28 cellular contexts compared by ENCODE assay signal in the genomic region with DNA sequence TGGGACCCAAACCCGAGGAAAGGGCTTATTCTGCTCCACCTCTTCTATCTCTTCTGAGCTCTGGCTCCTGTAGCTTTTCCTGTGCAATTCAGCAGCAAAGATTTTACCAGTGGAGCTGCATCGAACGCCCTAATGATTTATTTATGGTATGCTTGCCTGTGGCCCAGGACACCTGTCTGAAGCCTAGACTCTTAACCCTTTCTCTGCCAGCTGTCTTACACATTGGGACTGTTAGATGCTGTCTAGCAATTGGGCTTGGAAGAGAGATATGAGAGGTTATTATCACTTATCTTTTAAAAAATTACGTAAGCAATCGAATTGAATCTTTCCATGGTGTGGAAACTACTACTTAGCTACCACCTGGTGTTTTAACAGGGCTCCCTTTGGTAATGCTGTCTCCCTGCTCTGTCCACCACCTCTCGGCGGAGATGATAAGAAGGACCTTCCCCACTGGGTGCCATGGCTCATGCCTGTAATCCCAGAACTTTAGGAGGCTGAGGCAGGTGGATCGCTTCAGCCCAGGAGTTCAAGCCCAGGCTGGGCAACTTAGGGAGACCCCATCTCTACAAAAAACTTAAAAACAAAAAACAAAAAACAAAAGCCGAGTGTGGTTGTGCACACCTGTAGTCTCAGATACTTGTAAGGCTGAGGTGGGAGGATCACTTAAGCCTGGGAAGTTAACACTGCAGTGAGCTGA. TPM values are rescaled to one million over a fixed set of nuclear protein-coding genes. Genes with fewer than 3 reads are reported as not detected.
DNase-seq lines count a peak whose midpoint lies in the region; ATAC-seq, FAIRE-seq and TF ChIP-seq lines count a peak whose summit lies in the region.
"Had no signal": no experiment of that assay in that cellular context is flagged by ENCODE, and none has a peak within 500 bp of the region (broad histone marks: within the 10 kb centered on the region; RNA-seq: fewer than 3 reads in every experiment).

No MANE protein-coding gene starts in this region.

- H3K4me1 ChIP-seq in heart left ventricle (peaks cover 0 to 20% (median 0%) of the 10 kb centered on the region in 12 donors), K562 (replicated peaks in 1 of 2; ENCODE audit: control insufficient read depth in 2 of 2, insufficient read depth in 2 of 2, low read length in 2 of 2) (peaks cover 11 to 15% of the 10 kb centered on the region in 2 experiments; a peak in 4 of 5 replicates)
- H3K4me1 ChIP-seq: body of pancreas, suprapubic skin, vagina had no signal

- CTCF ChIA-PET in K562 (lab: Yijun Ruan, JAX; ENCODE audit: low intra/inter-chr PET ratio) = no interaction called here

- no peak for TF ChIP-seq CTCF in heart left ventricle (IDR thresholded peaks at IDR 0.05)
- TF ChIP-seq CTCF in K562 (IDR thresholded peaks at IDR 0.05 in 2 of 3, conservative IDR thresholded peaks at IDR 0.05 in 1 of 3; ENCODE audit: insufficient read depth in 2 of 3, low read depth in 1 of 3, low read length in 3 of 3) = no peak
- no peak for TF ChIP-seq CTCF in osteocyte (IDR thresholded peaks at IDR 0.05)

- no peaks in the 10 kb centered on the region for H3K9me3 ChIP-seq in heart left ventricle
- H3K9me3 ChIP-seq in K562 (replicated peaks; ENCODE audit: control insufficient read depth, insufficient read depth, low read depth, low read length) = no peaks in the 10 kb centered on the region
- H3K9me3 ChIP-seq: adrenal gland, body of pancreas, left lung, suprapubic skin, vagina had no signal

- peaks cover 22% of the 10 kb centered on the region for H3K27me3 Mint-ChIP-seq in osteocyte (ENCODE audit: unreplicated experiment)
- H3K27me3 Mint-ChIP-seq: naive thymus-derived CD4-positive, alpha-beta T cell had no signal

- intact Hi-C loops in Right ventricle myocardium inferior (cut with DNase I) (no loop called here), heart left ventricle (cut with DNase I) (no loop called here), K562 (cut with micrococcal nuclease) (loop anchor here (2.0 kb wide), 1 partner anchor 36 kb away; no protein-coding TSS in a partner anchor)

- H3K27ac ChIP-seq in heart left ventricle (no peak overlapping the region), K562 (ENCODE audit: extremely low read depth, low read depth, low read length) (peak overlapping the region; percentile 54; the same call in 2 of the 3 replicates)
- H3K27ac ChIP-seq: body of pancreas, suprapubic skin, vagina had no signal

- H3K4me3 Mint-ChIP-seq in osteocyte (ENCODE audit: unreplicated experiment) = no peak overlapping the region
- H3K4me3 Mint-ChIP-seq: activated CD8-positive, alpha-beta T cell treated with anti-CD3 and anti-CD28 coated beads, Interleukin-2, amount 10 ng/mL, durations not matched to agents 7 days and 5 days; CD8-positive, alpha-beta T cell; naive thymus-derived CD4-positive, alpha-beta T cell had no signal

- H3K27me3 ChIP-seq in heart left ventricle = no peaks in the 10 kb centered on the region
- no peaks in the 10 kb centered on the region for H3K27me3 ChIP-seq in K562 (ENCODE audit: control insufficient read depth in 2 of 2, insufficient read depth in 2 of 2, low read length in 2 of 2)
- H3K27me3 ChIP-seq: adrenal gland, body of pancreas, left lung, suprapubic skin, vagina had no signal

- H2AFZ ChIP-seq in K562 (ENCODE audit: low read depth, low read length) = 0 out of 2 replicates have a peak overlapping the region, but pooled peaks have one; percentile 74

- TF ChIP-seq EP300 in K562 (IDR thresholded peaks at IDR 0.05; ENCODE audit: low read length) = no peak

- in situ Hi-C loops in K562 (cut with MboI) = no loop called here
- in situ Hi-C loops in KBM-7 (cut with MboI; ENCODE audit: low pct_unique_long_range_greater_than_20kb, low sequenced_read_pairs) = no loop called here

- whole genome bisulfite sequencing in heart left ventricle, 4 donors = 57 to 69% (median 65%) methylated on average over 9 of the region's 9 CpGs
- 5% methylated on average over 7 of the region's 9 CpGs for WGBS in K562 (ENCODE audit: insufficient coverage, low coverage, missing lambda C conversion rate)

- no peak for TF ChIP-seq POLR2A in heart left ventricle (IDR thresholded peaks at IDR 0.05)
- no peak for TF ChIP-seq POLR2A in K562 (conservative IDR thresholded peaks at IDR 0.05)

- H3K36me3 ChIP-seq in heart left ventricle = no peaks in the 10 kb centered on the region
- no peaks in the 10 kb centered on the region for H3K36me3 ChIP-seq in K562 (ENCODE audit: control insufficient read depth, insufficient read depth, low read length)
- H3K36me3 ChIP-seq: adrenal gland, suprapubic skin, vagina had no signal

- no peak overlapping the region for H3K4me3 ChIP-seq in heart left ventricle
- H3K4me3 ChIP-seq in K562 = no peak overlapping the region
- H3K4me3 ChIP-seq: adrenal gland, body of pancreas, left lung, suprapubic skin, vagina had no signal

- no peaks in the 10 kb centered on the region for H4K20me1 ChIP-seq in K562 (replicated peaks; ENCODE audit: control insufficient read depth, insufficient read depth, low read length)

- peak; percentile 11 for FAIRE-seq in K562 (lab: Jason Lieb, UNC)
- FAIRE-seq: A204.1, H1, TTC549 had no signal

- H3K4me1 Mint-ChIP-seq in osteocyte (ENCODE audit: unreplicated experiment) = no peaks in the 10 kb centered on the region

- no TSS peak for BruUV-seq in K562 (replicated peaks; lab: Mats Ljungman, UMichigan)

- no peaks in the 10 kb centered on the region for H3K9me3 Mint-ChIP-seq in osteocyte (ENCODE audit: unreplicated experiment)
- H3K9me3 Mint-ChIP-seq: CD8-positive, alpha-beta T cell; naive thymus-derived CD4-positive, alpha-beta T cell had no signal

- ATAC-seq in Right ventricle myocardium inferior (peak; percentile 5), heart left ventricle (no peak), K562 (peak; percentile 16)
- ATAC-seq: activated CD8-positive, alpha-beta T cell treated with anti-CD3 and anti-CD28 coated beads, Interleukin-2, amount 10 ng/mL, durations not matched to agents 7 days and 5 days; body of pancreas; CD8-positive, alpha-beta T cell; naive thymus-derived CD4-positive, alpha-beta T cell had no signal

- H3K27ac Mint-ChIP-seq in osteocyte (ENCODE audit: unreplicated experiment) = no peak overlapping the region
- H3K27ac Mint-ChIP-seq: activated CD8-positive, alpha-beta T cell treated with anti-CD3 and anti-CD28 coated beads, Interleukin-2, amount 10 ng/mL, durations not matched to agents 7 days and 5 days had no signal

- no peak overlapping the region for H3K9ac ChIP-seq in K562 (ENCODE audit: insufficient read depth in 1 of 2, low read depth in 2 of 2, low read length in 2 of 2)

- no peak for TF ChIP-seq RAD21 in K562 (CRISPR knock-in tag; conservative IDR thresholded peaks at IDR 0.05 in 1 of 2, IDR thresholded peaks at IDR 0.05 in 1 of 2)

- POLR2A ChIA-PET in K562 (lab: Yijun Ruan, JAX) = interaction anchor here (0.5 to 0.7 kb wide), 3 partner anchors 20 to 64 kb away, joined by 3 to 4 read pairs (median 3); partner anchors contain the start of gene ZDHHC6

- H3K79me2 ChIP-seq in K562 (ENCODE audit: control insufficient read depth, insufficient read depth, low read length) = no peaks in the 10 kb centered on the region

- H3K36me3 Mint-ChIP-seq in osteocyte (ENCODE audit: unreplicated experiment) = no peaks in the 10 kb centered on the region

- H3K4me2 ChIP-seq in K562 (ENCODE audit: insufficient read depth, low read length) = peak overlapping the region; percentile 58; the same call in 1 of the 2 replicates

- DNase-seq in Right ventricle myocardium inferior (ENCODE audit: missing footprints) (no peak), heart left ventricle (no peak), K562 (ENCODE audit: extremely low read depth in 1 of 4, low spot score in 3 of 4) (peak in 1 of 4 experiments; percentile 17), osteocyte (ENCODE audit: extremely low spot score, unreplicated experiment) (peak; percentile 46), KBM-7 (no peak), NCI-H1436 treated with DMSO at 0.1 percent for 48 hours (lab: John Stamatoyannopoulos, UW) (no peak), HPDE6-E6E7 (ENCODE audit: extremely low spot score) (no peak)
- no peak for DNase-seq in activated CD4-positive, CD25-positive, alpha-beta regulatory T cell treated with anti-CD3 and anti-CD28 coated beads, Interleukin-2, amount 50 U/mL, for 72 hours
- DNase-seq: activated CD8-positive, alpha-beta T cell treated with anti-CD3 and anti-CD28 coated beads, Interleukin-2, amount 10 ng/mL, durations not matched to agents 7 days and 5 days; activated gamma-delta T cell; left lung; mesendoderm; naive thymus-derived CD4-positive, alpha-beta T cell; NCI-H1105 treated with DMSO at 0.1 percent for 48 hours; NCI-H2029; NCI-H2227 treated with DMSO at 0.1 percent for 48 hours; NCI-H526 treated with DMSO at 0.1 percent for 48 hours; RPMI8226; stimulated activated CD4-positive, alpha-beta T cell treated with anti-CD3 and anti-CD28 coated beads, Interleukin-12 subunit alpha, Interleukin-12 subunit beta, amount 100 ng/mL, for 4 hours; stimulated activated CD4-positive, alpha-beta T cell treated with anti-CD3 and anti-CD28 coated beads, Interleukin-4, amount 100 ng/mL, for 1 hour had no signal

- no peaks in the 10 kb centered on the region for H3K9me1 ChIP-seq in K562 (ENCODE audit: control insufficient read depth, insufficient read depth, low read length)

TF ChIP-seq in K562, 482 proteins besides CTCF, POLR2A, EP300 and RAD21:
- no peak for TF ChIP-seq ZKSCAN8 (CRISPR knock-in tag; IDR thresholded peaks at IDR 0.05)
- peak; percentile 84 for TF ChIP-seq ZNF121 (CRISPR knock-in tag; conservative IDR thresholded peaks at IDR 0.05)

RNA-seq across cellular contexts. Expression of gene ACSL5, which starts 8.8 kb away (rescaled TPM):
- 6.4 TPM for total RNA-seq in Right ventricle myocardium inferior
- total RNA-seq in heart left ventricle = 10 to 100 TPM in 3 of 9 donors, 1 to 10 TPM in 6; 4.6 to 23.8 (median 7.0) TPM
- polyA plus RNA-seq in heart left ventricle = 1 to 10 TPM; 4.0 to 7.6 TPM
- total RNA-seq in K562 (2011; cell fraction: chromatin; rRNA removed; ENCODE audit: low replicate concordance) = 0.25 and 1.2 TPM in 2 replicates
- total RNA-seq in K562 (2011; cell fraction: nucleolus; rRNA removed) = 0.26 and 1.2 TPM in 2 replicates
- 0.81 and 0.92 TPM in 2 replicates for total RNA-seq in K562 (2011; cell fraction: nucleoplasm; rRNA removed)
- 0.45 and 0.54 TPM in 2 replicates for total RNA-seq in K562 (2014; rRNA removed)
- total RNA-seq in K562 (2014; rRNA removed; fragmentation: Illumina TruSeq; extraction: Trizol) = 0.45 and 0.65 TPM in 2 replicates
- 1.2 and 1.4 TPM in 2 replicates for total RNA-seq in K562 (2015; rRNA removed; fragmentation: Illumina TruSeq; extraction: Trizol)
- total RNA-seq in K562 (2021) = 0.47 and 0.51 TPM in 2 replicates
- 0.82 and 1.4 TPM in 2 replicates for polyA plus RNA-seq in K562 (2011; rRNA removed)
- polyA plus RNA-seq in K562 (2011; cell fraction: cytosol; rRNA removed) = 0.39 and 1.0 TPM in 2 replicates
- polyA plus RNA-seq in K562 (2011; cell fraction: nucleus; rRNA removed) = 1.4 and 2.2 TPM in 2 replicates
- 0.51 and 1.1 TPM in 2 replicates for polyA plus RNA-seq in K562 (2012)
- polyA plus RNA-seq in K562 (2014; fragmentation: Illumina TruSeq; extraction: Trizol) = 0.78 and 0.83 TPM in 2 replicates
- under 1 TPM; 0.53 to 0.55 TPM for polyA plus RNA-seq in K562 (2014; fragmentation: Nextera tagmentation; extraction: Ambion mirVana)
- 0.19 and 0.51 TPM in 2 replicates for polyA plus RNA-seq in K562 (2014; rRNA removed)
- polyA minus RNA-seq in K562 (2011; rRNA and poly(A)+ RNA removed) = 1.2 and 2.4 TPM in 2 replicates
- 1.6 TPM in 1 of 2 replicates, not detected in the other for polyA minus RNA-seq in K562 (2011; cell fraction: cytosol; rRNA and poly(A)+ RNA removed)
- 0.40 and 0.56 TPM in 2 replicates for polyA minus RNA-seq in K562 (2011; cell fraction: nucleus; rRNA and poly(A)+ RNA removed)
- 0.46 and 0.57 TPM in 2 replicates for total RNA-seq in osteocyte
- total RNA-seq: H1 had no signal
- polyA plus RNA-seq: H1 had no signal

Comparison
In these comparisons a context has a peak if more than half of its experiments do, and no peak if none do; other contexts are left out.
1. ATAC-seq: peak in Right ventricle myocardium inferior (single experiment) and K562 (single experiment); none in heart left ventricle (0 of 4).